ENCODE assay signal across 8 cellular contexts in the genomic region with DNA sequence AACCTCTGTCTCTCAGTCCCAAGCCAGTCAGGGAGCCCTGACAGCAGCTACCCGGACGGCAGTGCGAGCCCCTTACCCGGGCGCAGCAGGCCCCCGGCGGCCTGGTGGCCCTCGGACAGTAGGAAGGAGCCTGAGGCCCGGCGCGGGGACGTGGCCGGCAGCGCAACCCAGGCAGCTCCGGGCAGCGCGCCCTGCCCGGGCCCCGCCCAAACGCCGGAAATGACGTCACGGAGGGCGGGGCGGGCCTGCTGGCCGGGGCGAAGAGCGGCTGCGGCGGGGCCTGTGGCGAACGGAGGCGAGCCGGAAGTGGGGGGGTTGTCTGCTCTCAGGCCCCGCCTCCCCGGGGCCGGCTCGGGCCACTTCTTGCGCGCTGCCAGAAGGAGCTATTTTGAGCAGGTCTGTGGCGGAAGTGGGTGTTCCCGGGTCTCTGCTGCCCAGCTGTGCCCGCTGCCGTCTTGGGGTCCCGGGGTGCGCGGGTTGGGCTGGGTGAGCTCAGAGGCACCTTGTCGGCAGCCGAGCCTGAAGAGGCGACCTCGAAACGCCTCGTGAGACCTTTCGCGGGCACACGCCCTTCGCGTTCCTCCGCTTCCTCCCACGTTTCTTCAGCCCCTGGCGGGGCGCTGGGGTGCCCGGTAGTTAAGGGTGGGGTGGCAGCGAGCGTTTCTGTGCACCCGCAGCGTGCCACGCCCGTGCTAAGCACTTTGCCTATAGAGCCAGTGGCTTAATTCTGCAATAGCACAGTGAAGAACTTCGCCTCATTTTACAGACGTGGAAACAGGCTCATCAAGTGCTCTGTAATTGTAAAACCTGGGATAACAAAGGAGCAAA. TPM values are rescaled to one million over a fixed set of nuclear protein-coding genes. Genes with fewer than 3 reads are reported as not detected.
DNase-seq lines count a peak whose midpoint lies in the region; ATAC-seq and TF ChIP-seq lines count a peak whose summit lies in the region.

Gene C11orf24, minus strand, starts transcription at position 193 of the 828 bp plus-strand sequence. CDS start 8,206 bp downstream, outside the sequence.

- DNase-seq in BE2C (peak; percentile 97), NCI-H526 (lab: John Stamatoyannopoulos, UW) (peak; percentile 82 to 98), left colon (peak; percentile 96)
- DNase-seq in activated CD4-positive, alpha-beta T cell treated with anti-CD3 and anti-CD28 coated beads for 48 hours = peak; percentile 94
- DNase-seq in stimulated activated CD4-positive, alpha-beta T cell treated with anti-CD3 and anti-CD28 coated beads, Interleukin-1b, Interleukin-23, amount 100 ng/mL, for 4 hours (ENCODE audit: low read depth in 2 of 2) = peak; percentile 92 to 94

- peak; percentile 85 for ATAC-seq in GM19324 (IDR thresholded peaks at IDR 0.05; ENCODE audit: low FRiP score, unreplicated experiment)
- peak; percentile 66 for ATAC-seq in HG03460 (IDR thresholded peaks at IDR 0.05; ENCODE audit: unreplicated experiment)
- peak; percentile 88 for ATAC-seq in left colon

- H3K27me3 ChIP-seq in BE2C = no peaks in the 10 kb centered on the region

- no peaks in the 10 kb centered on the region for H3K4me1 ChIP-seq in BE2C

- H3K36me3 ChIP-seq in BE2C = peaks cover 6% of the 10 kb centered on the region

- peak within 1 kb of the TSS; percentile 92 for H3K4me3 ChIP-seq in BE2C (ENCODE audit: low read depth, low read length)

- H3K9me3 ChIP-seq in BE2C = no peaks in the 10 kb centered on the region

- intact Hi-C loops in left colon (cut with DNase I, micrococcal nuclease) = no loop called here

- peak within 1 kb of the TSS; percentile 94 for H3K27ac ChIP-seq in cingulate gyrus (ENCODE audit: low read depth, low read length)

- TF ChIP-seq CTCF in BE2C (IDR thresholded peaks at IDR 0.05; ENCODE audit: low read depth, low read length) = no peak

RNA-seq across cellular contexts. Expression of gene C11orf24, which starts in this region (rescaled TPM):
- 59.5 TPM for polyA plus RNA-seq in BE2C (2012; ENCODE audit: insufficient read depth, insufficient read length, low read depth)
- total RNA-seq in left colon = 10 to 100 TPM; 68.8 to 76.3 TPM

Comparison
In these comparisons a context has a peak if more than half of its experiments do, and no peak if none do; other contexts are left out.
1. Peak in every context shown above with its lines: DNase-seq, ATAC-seq, H3K4me3 ChIP-seq and H3K27ac ChIP-seq.